ENCODE assay signal across 17 cellular contexts in the genomic region with DNA sequence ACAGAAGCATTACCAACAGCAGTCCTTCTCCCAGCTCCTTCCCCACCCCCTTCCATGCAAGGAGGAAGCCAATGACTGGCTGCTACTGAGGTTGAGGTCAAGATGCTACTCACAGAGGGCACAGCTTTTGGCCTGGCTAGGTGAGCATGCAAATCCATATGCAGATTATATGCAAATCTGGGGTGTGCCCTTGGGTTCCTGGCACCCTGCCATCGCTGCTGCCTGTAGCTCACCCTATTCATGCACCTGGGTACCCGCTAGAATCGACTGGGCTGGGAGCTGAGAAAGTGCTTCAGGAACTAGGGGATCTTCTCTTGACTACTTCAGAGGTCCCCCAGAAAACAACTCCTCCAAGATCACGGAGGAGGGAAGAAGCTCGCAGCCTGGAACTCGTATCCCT. TPM values are rescaled to one million over a fixed set of nuclear protein-coding genes. Genes with fewer than 3 reads are reported as not detected.
"Had no signal": no experiment of that assay in that cellular context is flagged by ENCODE, and none has a peak within 500 bp of the region (broad histone marks: within the 10 kb centered on the region; RNA-seq: fewer than 3 reads in every experiment).

No MANE protein-coding gene starts in this region.

- H3K27ac Mint-ChIP-seq: activated CD4-positive, alpha-beta T cell treated with anti-CD3 and anti-CD28 coated beads, Interleukin-2, amount 10 ng/mL, durations not matched to agents 7 days and 5 days; activated CD8-positive, alpha-beta T cell treated with anti-CD3 and anti-CD28 coated beads, Interleukin-2, amount 10 ng/mL, durations not matched to agents 7 days and 5 days; activated naive CD4-positive, alpha-beta T cell treated with anti-CD3 and anti-CD28 coated beads, Interleukin-2, amount 10 ng/mL, durations not matched to agents 7 days and 5 days; activated naive CD8-positive, alpha-beta T cell treated with anti-CD3 and anti-CD28 coated beads, Interleukin-2, amount 50 U/mL, for 24 hours; activated T-cell treated with anti-CD3 and anti-CD28 coated beads, Interleukin-2, amount 50 U/mL, for 24 hours; stimulated activated naive B cell treated with anti-CD40 and anti-IgM and Interleukin-4, amounts not matched to agents 10 μg/mL and 1 μg/mL and 100 μg/mL, for 72 hours had no signal

- ATAC-seq: activated CD4-positive, CD25-positive, alpha-beta regulatory T cell treated with anti-CD3 and anti-CD28 coated beads, Interleukin-2, amount 50 U/mL, for 24 hours; activated CD8-positive, alpha-beta T cell treated with anti-CD3 and anti-CD28 coated beads, Interleukin-2, amount 10 ng/mL, durations not matched to agents 7 days and 5 days; activated naive CD8-positive, alpha-beta T cell treated with anti-CD3 and anti-CD28 coated beads, Interleukin-2, amount 50 U/mL, for 24 hours; esophagus mucosa; gastrocnemius medialis; stimulated activated naive B cell treated with anti-CD40 and anti-IgM and Interleukin-4, amounts not matched to agents 10 μg/mL and 1 μg/mL and 100 μg/mL, for 72 hours had no signal

- DNase-seq: activated CD4-positive, alpha-beta T cell treated with anti-CD3 and anti-CD28 coated beads, Interleukin-2, amount 10 ng/mL, durations not matched to agents 7 days and 5 days; activated CD8-positive, alpha-beta T cell treated with anti-CD3 and anti-CD28 coated beads, Interleukin-2, amount 10 ng/mL, durations not matched to agents 7 days and 5 days; activated naive CD4-positive, alpha-beta T cell treated with anti-CD3 and anti-CD28 coated beads, Interleukin-2, amount 10 ng/mL, durations not matched to agents 7 days and 5 days; activated naive CD8-positive, alpha-beta T cell treated with anti-CD3 and anti-CD28 coated beads, Interleukin-2, amount 50 U/mL, for 24 hours; activated T-cell treated with anti-CD3 and anti-CD28 coated beads, Interleukin-2, amount 50 U/mL, for 24 hours; aorta; effector CD8-positive, alpha-beta T cell; gastrocnemius medialis; kidney glomerular epithelial cell; left ventricle myocardium inferior; mammary epithelial cell; retina; stimulated activated naive B cell treated with anti-CD40 and anti-IgM and Interleukin-4, amounts not matched to agents 10 μg/mL and 1 μg/mL and 100 μg/mL, for 72 hours; tibial artery had no signal

- H3K4me3 Mint-ChIP-seq: activated CD4-positive, alpha-beta T cell treated with anti-CD3 and anti-CD28 coated beads, Interleukin-2, amount 10 ng/mL, durations not matched to agents 7 days and 5 days; activated CD8-positive, alpha-beta T cell treated with anti-CD3 and anti-CD28 coated beads, Interleukin-2, amount 10 ng/mL, durations not matched to agents 7 days and 5 days; activated naive CD4-positive, alpha-beta T cell treated with anti-CD3 and anti-CD28 coated beads, Interleukin-2, amount 10 ng/mL, durations not matched to agents 7 days and 5 days; activated naive CD8-positive, alpha-beta T cell treated with anti-CD3 and anti-CD28 coated beads, Interleukin-2, amount 50 U/mL, for 24 hours; activated T-cell treated with anti-CD3 and anti-CD28 coated beads, Interleukin-2, amount 50 U/mL, for 24 hours; stimulated activated naive B cell treated with anti-CD40 and anti-IgM and Interleukin-4, amounts not matched to agents 10 μg/mL and 1 μg/mL and 100 μg/mL, for 72 hours had no signal

- H3K9me3 Mint-ChIP-seq: activated CD4-positive, alpha-beta T cell treated with anti-CD3 and anti-CD28 coated beads, Interleukin-2, amount 10 ng/mL, durations not matched to agents 7 days and 5 days; activated naive CD4-positive, alpha-beta T cell treated with anti-CD3 and anti-CD28 coated beads, Interleukin-2, amount 10 ng/mL, durations not matched to agents 7 days and 5 days; activated naive CD8-positive, alpha-beta T cell treated with anti-CD3 and anti-CD28 coated beads, Interleukin-2, amount 50 U/mL, for 24 hours; activated T-cell treated with anti-CD3 and anti-CD28 coated beads, Interleukin-2, amount 50 U/mL, for 24 hours; stimulated activated naive B cell treated with anti-CD40 and anti-IgM and Interleukin-4, amounts not matched to agents 10 μg/mL and 1 μg/mL and 100 μg/mL, for 72 hours had no signal

- H3K36me3 Mint-ChIP-seq: activated naive CD4-positive, alpha-beta T cell treated with anti-CD3 and anti-CD28 coated beads, Interleukin-2, amount 10 ng/mL, durations not matched to agents 7 days and 5 days had no signal

- H3K27ac ChIP-seq: gastrocnemius medialis, left ventricle myocardium inferior, tibial artery had no signal

RNA-seq across cellular contexts. Expression of a gene that starts 4.0 kb away (rescaled TPM):
- total RNA-seq: esophagus mucosa, mammary epithelial cell, myocyte had no signal

RNA-seq across cellular contexts. Expression of a gene that starts 31.6 kb away (rescaled TPM):
- total RNA-seq: esophagus mucosa, mammary epithelial cell, myocyte had no signal
